1 cellular context compared by ENCODE assay signal in the genomic region with DNA sequence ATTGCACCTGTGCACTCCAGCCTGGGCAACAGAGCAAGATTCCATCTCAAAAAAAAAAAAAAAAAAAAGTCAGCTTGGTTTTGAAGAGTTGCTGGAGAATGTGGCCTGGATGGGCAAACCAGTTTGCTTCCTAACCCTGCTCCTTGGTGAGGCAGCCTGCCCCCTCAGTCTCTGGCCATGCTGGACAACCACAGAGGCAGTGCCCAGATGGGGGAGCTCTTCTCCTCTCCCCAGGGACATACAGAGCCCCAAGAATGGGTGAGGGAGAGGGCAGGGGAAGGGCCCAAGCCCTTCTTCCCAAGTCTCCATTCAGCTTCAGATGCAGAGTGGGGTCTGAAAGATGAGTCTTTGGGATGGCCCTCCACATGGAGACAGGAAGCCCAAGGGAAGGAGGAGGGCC.
TF ChIP-seq lines count a peak whose summit lies in the region.

No MANE protein-coding gene starts in this region.

TF ChIP-seq in GM23338, 12 proteins besides CTCF, POLR2A, EP300 and RAD21:
- TF ChIP-seq POLR2AphosphoS5 (IDR thresholded peaks at IDR 0.05; ENCODE audit: low read depth) (no peak), JUNB (IDR thresholded peaks at IDR 0.05; ENCODE audit: unreplicated experiment) (no peak), ZNF331 (CRISPR knock-in tag; IDR thresholded peaks at IDR 0.05; ENCODE audit: low read depth) (no peak)
